ENCODE assay signal across 8 cellular contexts in genomic region chr3:97971679-97972567, GRCh38. TPM values are rescaled to one million over a fixed set of nuclear protein-coding genes. Genes with fewer than 3 reads are reported as not detected.
DNase-seq lines count a peak whose midpoint lies in the region; ATAC-seq and TF ChIP-seq lines count a peak whose summit lies in the region.

Gene RIOX2, minus strand, starts transcription at chr3:97972431. Its CDS starts 4,838 bp downstream, at chr3:97967593.

- H3K36me3 ChIP-seq in SJSA1 (peaks cover 1% of the 10 kb centered on the region), testis (ENCODE audit: low read depth, missing control alignments) (no peaks in the 10 kb centered on the region)

- intact Hi-C loops in testis (cut with DNase I; ENCODE audit: low total_unique reads), result no loop called here

- H3K27me3 ChIP-seq in SJSA1 (replicated peaks) (no peaks in the 10 kb centered on the region), testis (no peaks in the 10 kb centered on the region)

- H3K4me1 ChIP-seq in SJSA1 (replicated peaks), result peaks cover 10% of the 10 kb centered on the region
- H3K4me1 ChIP-seq in testis, result peaks cover 15% of the 10 kb centered on the region

- WGBS in testis, 2 donors, result 1 to 2% methylated on average over 43 to 67 of the region's 82 CpGs

- H3K9me3 ChIP-seq in SJSA1 (replicated peaks) (no peaks in the 10 kb centered on the region), testis (no peaks in the 10 kb centered on the region)

- TF ChIP-seq POLR2A in testis (IDR thresholded peaks at IDR 0.05), result no peak

- DNase-seq in Daoy (ENCODE audit: low read depth) (peak; percentile 84), SJSA1 (ENCODE audit: low read depth in 1 of 2, low spot score in 2 of 2) (peak; percentile 52 to 57), globus pallidus (ENCODE audit: low spot score) (peak; percentile 71), omental fat pad (ENCODE audit: low spot score) (peak; percentile 40), testis (peak; percentile 81)
- peak; percentile 67 for DNase-seq in Jurkat, Clone E6-1 (ENCODE audit: low read depth, low spot score)
- peak; percentile 34 to 66 (median 50) for DNase-seq in activated naive CD4-positive, alpha-beta T cell (lab: John Stamatoyannopoulos, UW)

- H3K4me3 ChIP-seq in Jurkat, Clone E6-1 (ENCODE audit: low read length), result peak within 1 kb of the TSS; percentile 67
- H3K4me3 ChIP-seq in SJSA1 (peak within 1 kb of the TSS; percentile 77), testis (peak within 1 kb of the TSS; percentile 88 to 91)

- no peak within 1 kb of the TSS for H3K27ac ChIP-seq in SJSA1
- peak within 1 kb of the TSS; percentile 21 to 67 for H3K27ac ChIP-seq in testis

- TF ChIP-seq CTCF in omental fat pad (IDR thresholded peaks at IDR 0.05) (no peak), testis (IDR thresholded peaks at IDR 0.05) (no peak)

- peak; percentile 83 for ATAC-seq in GM21619 (IDR thresholded peaks at IDR 0.05; ENCODE audit: unreplicated experiment)
- peak; percentile 94 for ATAC-seq in omental fat pad (ENCODE audit: low FRiP score)

RNA-seq across cellular contexts. Expression of gene RIOX2, which starts in this region (rescaled TPM):
- 35.0 and 35.5 TPM in 2 replicates for total RNA-seq in Daoy (2014; rRNA removed; shearing (Covaris generic))
- polyA plus RNA-seq in Jurkat, Clone E6-1 (2012; ENCODE audit: insufficient read depth, insufficient read length), result 38.5 TPM
- total RNA-seq in SJSA1 (2014; rRNA removed; shearing (Covaris generic)), result 18.8 and 23.6 TPM in 2 replicates
- total RNA-seq in omental fat pad (10 to 100 TPM; 27.2 to 42.4 (median 33.2) TPM), testis (10 to 100 TPM; 16.3 to 22.5 TPM)
- 14.0 TPM for polyA plus RNA-seq in testis (ENCODE audit: insufficient read depth, low read depth, low replicate concordance)
